ENCODE assay signal across 8 cellular contexts in the genomic region with DNA sequence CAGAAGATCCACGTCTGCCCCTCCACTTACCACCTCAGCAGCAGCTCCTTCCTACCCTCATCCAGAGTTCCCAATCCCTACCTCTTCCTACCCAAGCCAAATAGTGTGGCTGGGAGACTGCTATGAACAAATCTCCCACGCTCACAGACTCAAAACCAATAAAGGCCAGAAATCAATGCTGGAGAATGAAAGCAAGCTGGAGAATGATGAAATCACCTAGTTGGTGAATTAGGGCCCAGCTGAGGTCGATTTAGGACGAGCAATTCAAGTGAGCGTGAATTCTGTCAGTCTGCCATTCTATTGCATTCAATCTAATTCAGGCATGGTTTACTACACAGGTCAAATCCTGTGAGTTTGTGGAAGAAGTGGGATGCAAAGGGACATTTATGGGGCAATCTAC.
"Had no signal": no experiment of that assay in that cellular context is flagged by ENCODE, and none has a peak within 500 bp of the region (broad histone marks: within the 10 kb centered on the region; RNA-seq: fewer than 3 reads in every experiment).

No MANE protein-coding gene starts in this region.

- DNase-seq: aorta, NCI-H187 treated with DMSO at 0.1 percent for 48 hours, NCI-H2081 treated with DMSO at 0.1 percent for 48 hours had no signal

- H3K4me1 ChIP-seq: adrenal gland, SJSA1 had no signal

- H3K27ac Mint-ChIP-seq: activated CD8-positive, alpha-beta T cell treated with anti-CD3 and anti-CD28 coated beads, Interleukin-2, amount 10 ng/mL, durations not matched to agents 7 days and 5 days; activated naive CD8-positive, alpha-beta T cell treated with anti-CD3 and anti-CD28 coated beads, Interleukin-2, amount 10 ng/mL, durations not matched to agents 7 days and 5 days; T-helper 1 cell treated with Interleukin-12 subunit alpha and Interleukin-12 subunit beta and Interleukin-4 antibody, amounts not matched to agents 30 μg/mL and 1 μg/mL, for 36 hours had no signal

- H3K4me3 Mint-ChIP-seq: activated CD8-positive, alpha-beta T cell treated with anti-CD3 and anti-CD28 coated beads, Interleukin-2, amount 10 ng/mL, durations not matched to agents 7 days and 5 days; activated naive CD8-positive, alpha-beta T cell treated with anti-CD3 and anti-CD28 coated beads, Interleukin-2, amount 10 ng/mL, durations not matched to agents 7 days and 5 days; T-helper 1 cell treated with Interleukin-12 subunit alpha and Interleukin-12 subunit beta and Interleukin-4 antibody, amounts not matched to agents 30 μg/mL and 1 μg/mL, for 36 hours had no signal

- H3K27ac ChIP-seq: adrenal gland, SJSA1 had no signal

- H3K4me1 Mint-ChIP-seq: activated naive CD8-positive, alpha-beta T cell treated with anti-CD3 and anti-CD28 coated beads, Interleukin-2, amount 10 ng/mL, durations not matched to agents 7 days and 5 days had no signal

- H3K9me3 ChIP-seq: adrenal gland, SJSA1 had no signal

- H3K36me3 Mint-ChIP-seq: activated naive CD8-positive, alpha-beta T cell treated with anti-CD3 and anti-CD28 coated beads, Interleukin-2, amount 10 ng/mL, durations not matched to agents 7 days and 5 days had no signal

- H3K9me3 Mint-ChIP-seq: activated naive CD8-positive, alpha-beta T cell treated with anti-CD3 and anti-CD28 coated beads, Interleukin-2, amount 10 ng/mL, durations not matched to agents 7 days and 5 days; T-helper 1 cell treated with Interleukin-12 subunit alpha and Interleukin-12 subunit beta and Interleukin-4 antibody, amounts not matched to agents 30 μg/mL and 1 μg/mL, for 36 hours had no signal

- H3K27me3 ChIP-seq: adrenal gland, SJSA1 had no signal

- H3K36me3 ChIP-seq: adrenal gland had no signal

- H3K4me3 ChIP-seq: adrenal gland, SJSA1 had no signal
